8 cellular contexts compared by ENCODE assay signal in genomic region chr19:12937243-12938053, GRCh38. TPM values are rescaled to one million over a fixed set of nuclear protein-coding genes. Genes with fewer than 3 reads are reported as not detected.
DNase-seq lines count a peak whose midpoint lies in the region; ATAC-seq lines count a peak whose summit lies in the region.

No MANE protein-coding gene starts in this region.

- H3K9me3 Mint-ChIP-seq in CD4-positive, CD25-positive, alpha-beta regulatory T cell, result peaks cover 0 to 2% (median 0%) of the 10 kb centered on the region in 7 donors
- no peaks in the 10 kb centered on the region for H3K9me3 Mint-ChIP-seq in activated naive CD8-positive, alpha-beta T cell treated with anti-CD3 and anti-CD28 coated beads for 36 hours
- no peaks in the 10 kb centered on the region for H3K9me3 Mint-ChIP-seq in stimulated activated memory B cell treated with anti-CD40 and anti-IgM and Interleukin-4, amounts not matched to agents 10 μg/mL and 1 μg/mL and 100 μg/mL, for 72 hours

- H3K27ac Mint-ChIP-seq in CD4-positive, CD25-positive, alpha-beta regulatory T cell, result peak overlapping the region; percentile 48 to 98 (median 96)
- peak overlapping the region; percentile 92 for H3K27ac Mint-ChIP-seq in activated naive CD8-positive, alpha-beta T cell treated with anti-CD3 and anti-CD28 coated beads for 36 hours
- peak overlapping the region; percentile 98 for H3K27ac Mint-ChIP-seq in stimulated activated memory B cell treated with anti-CD40 and anti-IgM and Interleukin-4, amounts not matched to agents 10 μg/mL and 1 μg/mL and 100 μg/mL, for 72 hours

- peaks cover 21% of the 10 kb centered on the region for H3K36me3 Mint-ChIP-seq in CD4-positive, CD25-positive, alpha-beta regulatory T cell
- peaks cover 46% of the 10 kb centered on the region for H3K36me3 Mint-ChIP-seq in activated naive CD8-positive, alpha-beta T cell treated with anti-CD3 and anti-CD28 coated beads for 36 hours
- H3K36me3 Mint-ChIP-seq in stimulated activated memory B cell treated with anti-CD40 and anti-IgM and Interleukin-4, amounts not matched to agents 10 μg/mL and 1 μg/mL and 100 μg/mL, for 72 hours, result peaks cover 40% of the 10 kb centered on the region

- H3K27me3 ChIP-seq in CD4-positive, CD25-positive, alpha-beta regulatory T cell (ENCODE audit: control insufficient read depth, insufficient read depth, low read length), result no peaks in the 10 kb centered on the region
- no peaks in the 10 kb centered on the region for H3K27me3 ChIP-seq in iPS-20b (ENCODE audit: insufficient read depth, low read length)

- peak overlapping the region; percentile 84; the same call in 1 of the 2 replicates for H3K9ac ChIP-seq in iPS-20b (ENCODE audit: low read depth, low read length)

- H3K4me3 Mint-ChIP-seq in CD4-positive, CD25-positive, alpha-beta regulatory T cell, result peak overlapping the region; percentile 92 to 99 (median 98)
- H3K4me3 Mint-ChIP-seq in activated naive CD8-positive, alpha-beta T cell treated with anti-CD3 and anti-CD28 coated beads for 36 hours, result peak overlapping the region; percentile 99
- peak overlapping the region; percentile 99 for H3K4me3 Mint-ChIP-seq in stimulated activated memory B cell treated with anti-CD40 and anti-IgM and Interleukin-4, amounts not matched to agents 10 μg/mL and 1 μg/mL and 100 μg/mL, for 72 hours

- peaks cover 0 to 72% (median 37%) of the 10 kb centered on the region in 4 donors for H3K4me1 Mint-ChIP-seq in CD4-positive, CD25-positive, alpha-beta regulatory T cell
- peaks cover 47% of the 10 kb centered on the region for H3K4me1 Mint-ChIP-seq in activated naive CD8-positive, alpha-beta T cell treated with anti-CD3 and anti-CD28 coated beads for 36 hours
- H3K4me1 Mint-ChIP-seq in stimulated activated memory B cell treated with anti-CD40 and anti-IgM and Interleukin-4, amounts not matched to agents 10 μg/mL and 1 μg/mL and 100 μg/mL, for 72 hours, result peaks cover 72% of the 10 kb centered on the region

- no peak for ATAC-seq in CD4-positive, CD25-positive, alpha-beta regulatory T cell (ENCODE audit: low read depth in 2 of 2)
- ATAC-seq in GM21526 (IDR thresholded peaks at IDR 0.05; ENCODE audit: low FRiP score, unreplicated experiment), result peak; percentile 5
- ATAC-seq in stimulated activated memory B cell treated with anti-CD40 and anti-IgM and Interleukin-4, amounts not matched to agents 10 μg/mL and 1 μg/mL and 100 μg/mL, for 72 hours, result no peak
- ATAC-seq in HG03097 (IDR thresholded peaks at IDR 0.05; ENCODE audit: low FRiP score, unreplicated experiment), result no peak

- H3K4me1 ChIP-seq in CD4-positive, CD25-positive, alpha-beta regulatory T cell (ENCODE audit: control insufficient read depth, insufficient read depth, low read length, poor library complexity, severe bottlenecking), result peaks cover 54% of the 10 kb centered on the region
- peaks cover 9% of the 10 kb centered on the region; the same call in 1 of the 2 replicates for H3K4me1 ChIP-seq in iPS-20b (ENCODE audit: insufficient read depth, low read length)

- H3K27me3 Mint-ChIP-seq in CD4-positive, CD25-positive, alpha-beta regulatory T cell, result no peaks in the 10 kb centered on the region
- no peaks in the 10 kb centered on the region for H3K27me3 Mint-ChIP-seq in activated naive CD8-positive, alpha-beta T cell treated with anti-CD3 and anti-CD28 coated beads for 36 hours
- no peaks in the 10 kb centered on the region for H3K27me3 Mint-ChIP-seq in stimulated activated memory B cell treated with anti-CD40 and anti-IgM and Interleukin-4, amounts not matched to agents 10 μg/mL and 1 μg/mL and 100 μg/mL, for 72 hours

- no peaks in the 10 kb centered on the region for H3K9me3 ChIP-seq in CD4-positive, CD25-positive, alpha-beta regulatory T cell (ENCODE audit: control insufficient read depth in 2 of 2, low read length in 2 of 2)
- H3K9me3 ChIP-seq in iPS-20b (ENCODE audit: insufficient read depth, low read depth, low read length), result no peaks in the 10 kb centered on the region

- no peak for DNase-seq in CD4-positive, CD25-positive, alpha-beta regulatory T cell
- DNase-seq in NCI-H446 (lab: John Stamatoyannopoulos, UW) (peak; percentile 83 to 87), occipital lobe (lab: John Stamatoyannopoulos, UW) (no peak)
- peak; percentile 75 for DNase-seq in activated naive CD8-positive, alpha-beta T cell treated with anti-CD3 and anti-CD28 coated beads for 36 hours

- peaks cover 30% of the 10 kb centered on the region for H3K36me3 ChIP-seq in CD4-positive, CD25-positive, alpha-beta regulatory T cell (ENCODE audit: control insufficient read depth, insufficient read depth, low read length)
- peaks cover 38% of the 10 kb centered on the region for H3K36me3 ChIP-seq in iPS-20b (ENCODE audit: insufficient read depth, low read depth, low read length)

- peak overlapping the region; percentile 84 for H3K27ac ChIP-seq in CD4-positive, CD25-positive, alpha-beta regulatory T cell (ENCODE audit: insufficient read depth, low read length, poor library complexity, severe bottlenecking)
- H3K27ac ChIP-seq in iPS-20b (ENCODE audit: low read length), result peak overlapping the region; percentile 91

- H3K4me3 ChIP-seq in CD4-positive, CD25-positive, alpha-beta regulatory T cell (ENCODE audit: low read depth, low read length), result peak overlapping the region; percentile 41
- H3K4me3 ChIP-seq in iPS-20b (ENCODE audit: low read length), result peak overlapping the region; percentile 100

RNA-seq across cellular contexts. Expression of gene CALR, which starts 1.0 kb away (rescaled TPM):
- total RNA-seq in CD4-positive, CD25-positive, alpha-beta regulatory T cell, result 484 TPM
- 100 to 1,000 TPM; 113 to 172 (median 149) TPM for polyA plus RNA-seq in CD4-positive, CD25-positive, alpha-beta regulatory T cell
- total RNA-seq in activated naive CD8-positive, alpha-beta T cell treated with anti-CD3 and anti-CD28 coated beads for 36 hours, result 100 to 1,000 TPM; 673 to 688 TPM
- total RNA-seq in occipital lobe, result 280 TPM

RNA-seq across cellular contexts. Expression of gene FARSA, which starts 3.9 kb away (rescaled TPM):
- 28.9 TPM for total RNA-seq in CD4-positive, CD25-positive, alpha-beta regulatory T cell
- polyA plus RNA-seq in CD4-positive, CD25-positive, alpha-beta regulatory T cell, result 10 to 100 TPM; 52.2 to 74.0 (median 62.6) TPM
- 100 to 1,000 TPM; 166 to 167 TPM for total RNA-seq in activated naive CD8-positive, alpha-beta T cell treated with anti-CD3 and anti-CD28 coated beads for 36 hours
- total RNA-seq in occipital lobe, result 46.8 TPM

RNA-seq across cellular contexts. Expression of gene RAD23A, which starts 8.2 kb away (rescaled TPM):
- 80.9 TPM for total RNA-seq in CD4-positive, CD25-positive, alpha-beta regulatory T cell
- polyA plus RNA-seq in CD4-positive, CD25-positive, alpha-beta regulatory T cell, result 10 to 100 TPM; 73.8 to 85.0 (median 78.1) TPM
- 100 to 1,000 TPM; 176 to 181 TPM for total RNA-seq in activated naive CD8-positive, alpha-beta T cell treated with anti-CD3 and anti-CD28 coated beads for 36 hours
- total RNA-seq in occipital lobe, result 21.8 TPM

RNA-seq across cellular contexts. Expression of gene SYCE2, which starts 18.4 kb away (rescaled TPM):
- 0.54 TPM for total RNA-seq in CD4-positive, CD25-positive, alpha-beta regulatory T cell
- under 1 TPM in 1 of 4 donors, not detected in 3; 0.14 TPM for polyA plus RNA-seq in CD4-positive, CD25-positive, alpha-beta regulatory T cell
- total RNA-seq in activated naive CD8-positive, alpha-beta T cell treated with anti-CD3 and anti-CD28 coated beads for 36 hours, result 1 to 10 TPM; 1.8 to 2.7 TPM
- total RNA-seq in occipital lobe, result not detected

RNA-seq across cellular contexts. Expression of gene GADD45GIP1, which starts 19.6 kb away (rescaled TPM):
- 7.4 TPM for total RNA-seq in CD4-positive, CD25-positive, alpha-beta regulatory T cell
- polyA plus RNA-seq in CD4-positive, CD25-positive, alpha-beta regulatory T cell, result 10 to 100 TPM; 57.2 to 71.9 (median 66.6) TPM
- 10 to 100 TPM; 37.1 to 37.8 TPM for total RNA-seq in activated naive CD8-positive, alpha-beta T cell treated with anti-CD3 and anti-CD28 coated beads for 36 hours
- 13.3 TPM for total RNA-seq in occipital lobe

Comparison
In these comparisons a context has a peak if more than half of its experiments do, and no peak if none do; other contexts are left out.
1. DNase-seq: peak in NCI-H446 (2 of 2) and activated naive CD8-positive, alpha-beta T cell treated with anti-CD3 and anti-CD28 coated beads for 36 hours (single experiment); none in CD4-positive, CD25-positive, alpha-beta regulatory T cell (0 of 3) and occipital lobe (single experiment).
2. Peak in every context shown above with its lines, with median percentiles within 50 percentile points of each other: H3K27ac Mint-ChIP-seq and H3K4me3 Mint-ChIP-seq.